19 cellular contexts compared by ENCODE assay signal in genomic region chr11:11246166-11246565, GRCh38.
DNase-seq lines count a peak whose midpoint lies in the region; ATAC-seq, FAIRE-seq and TF ChIP-seq lines count a peak whose summit lies in the region.
"Had no signal": no experiment of that assay in that cellular context is flagged by ENCODE, and none has a peak within 500 bp of the region (broad histone marks: within the 10 kb centered on the region; RNA-seq: fewer than 3 reads in every experiment).

No MANE protein-coding gene starts in this region.

- intact Hi-C loops in CD4-positive, alpha-beta memory T cell (cut with micrococcal nuclease) = no loop called here
- intact Hi-C loops in dendritic cell treated with granulocyte-macrophage colony-stimulating factor and Interleukin-4, amounts not matched to agents 40 ng/mL and 50 ng/mL, for 4 days (cut with micrococcal nuclease) = no loop called here

- peak overlapping the region in 4 of 7 donors; percentile 61 to 87 (median 82) for H3K27ac Mint-ChIP-seq in CD4-positive, alpha-beta memory T cell
- peak overlapping the region; percentile 63 for H3K27ac Mint-ChIP-seq in dendritic cell treated with granulocyte-macrophage colony-stimulating factor and Interleukin-4, amounts not matched to agents 40 ng/mL and 50 ng/mL, for 4 days
- H3K27ac Mint-ChIP-seq in neural crest cell (ENCODE audit: unreplicated experiment) = no peak overlapping the region

- no peak overlapping the region for H3K27ac ChIP-seq in CD4-positive, alpha-beta memory T cell (ENCODE audit: low read depth, low read length)
- H3K27ac ChIP-seq: BLaER1, GM23248 had no signal

- CTCF ChIA-PET in CD4-positive, alpha-beta memory T cell (lab: Charles Lee; ENCODE audit: partially characterized antibody) = interaction anchor here (1.6 kb wide), 1 partner anchor 313 kb away, joined by 3 read pairs; no protein-coding TSS in a partner anchor

- H3K4me1 ChIP-seq in CD4-positive, alpha-beta memory T cell (ENCODE audit: insufficient read depth, low read length) = peaks cover 30% of the 10 kb centered on the region

- ATAC-seq in HG02970 (IDR thresholded peaks at IDR 0.05; ENCODE audit: low FRiP score, unreplicated experiment) = no peak
- ATAC-seq: GM12878 had no signal

- TF ChIP-seq CTCF in neural crest cell (conservative IDR thresholded peaks at IDR 0.05) = no peak

- H3K9me3 Mint-ChIP-seq in CD4-positive, alpha-beta memory T cell = peaks cover 0 to 2% (median 0%) of the 10 kb centered on the region in 8 donors
- H3K9me3 Mint-ChIP-seq in dendritic cell treated with granulocyte-macrophage colony-stimulating factor and Interleukin-4, amounts not matched to agents 40 ng/mL and 50 ng/mL, for 4 days = peaks cover 13% of the 10 kb centered on the region
- H3K9me3 Mint-ChIP-seq in neural crest cell = peaks cover 9% of the 10 kb centered on the region
- H3K9me3 Mint-ChIP-seq: IgD-negative memory B cell had no signal

- H3K4me1 Mint-ChIP-seq in CD4-positive, alpha-beta memory T cell = peaks cover 26 to 48% (median 31%) of the 10 kb centered on the region in 4 donors
- peaks cover 18% of the 10 kb centered on the region for H3K4me1 Mint-ChIP-seq in dendritic cell treated with granulocyte-macrophage colony-stimulating factor and Interleukin-4, amounts not matched to agents 40 ng/mL and 50 ng/mL, for 4 days (ENCODE audit: low read depth)
- H3K4me1 Mint-ChIP-seq in neural crest cell = peaks cover 35% of the 10 kb centered on the region

- H3K27me3 ChIP-seq in CD4-positive, alpha-beta memory T cell (ENCODE audit: insufficient read depth, low read length) = no peaks in the 10 kb centered on the region
- H3K27me3 ChIP-seq: BLaER1 had no signal

- no peak overlapping the region for H3K4me3 ChIP-seq in CD4-positive, alpha-beta memory T cell (ENCODE audit: low read length in 2 of 2)
- H3K4me3 ChIP-seq: BLaER1, GM12878, GM23248 had no signal

- no peaks in the 10 kb centered on the region for H3K27me3 Mint-ChIP-seq in CD4-positive, alpha-beta memory T cell
- H3K27me3 Mint-ChIP-seq in dendritic cell treated with granulocyte-macrophage colony-stimulating factor and Interleukin-4, amounts not matched to agents 40 ng/mL and 50 ng/mL, for 4 days = peaks cover 50% of the 10 kb centered on the region
- peaks cover 17% of the 10 kb centered on the region for H3K27me3 Mint-ChIP-seq in neural crest cell (ENCODE audit: low read depth)
- H3K27me3 Mint-ChIP-seq: IgD-negative memory B cell had no signal

- H3K4me3 Mint-ChIP-seq in CD4-positive, alpha-beta memory T cell = no peak overlapping the region
- H3K4me3 Mint-ChIP-seq in dendritic cell treated with granulocyte-macrophage colony-stimulating factor and Interleukin-4, amounts not matched to agents 40 ng/mL and 50 ng/mL, for 4 days = no peak overlapping the region
- peak overlapping the region; percentile 55 for H3K4me3 Mint-ChIP-seq in neural crest cell
- H3K4me3 Mint-ChIP-seq: H9, IgD-negative memory B cell had no signal

- peak; percentile 70 for FAIRE-seq in GM12892 (lab: Jason Lieb, UNC)
- no peak for FAIRE-seq in RCC 7860 (lab: Jason Lieb, UNC)

- H3K36me3 Mint-ChIP-seq in CD4-positive, alpha-beta memory T cell = no peaks in the 10 kb centered on the region
- no peaks in the 10 kb centered on the region for H3K36me3 Mint-ChIP-seq in dendritic cell treated with granulocyte-macrophage colony-stimulating factor and Interleukin-4, amounts not matched to agents 40 ng/mL and 50 ng/mL, for 4 days (ENCODE audit: low read depth)
- H3K36me3 Mint-ChIP-seq in neural crest cell (ENCODE audit: low read depth) = peaks cover 6% of the 10 kb centered on the region
- H3K36me3 Mint-ChIP-seq: IgD-negative memory B cell had no signal

- POLR2A ChIA-PET in CD4-positive, alpha-beta memory T cell (lab: Charles Lee; ENCODE audit: partially characterized antibody) = no interaction called here

- no peaks in the 10 kb centered on the region for H3K36me3 ChIP-seq in CD4-positive, alpha-beta memory T cell (ENCODE audit: insufficient read depth, low read length)
- H3K36me3 ChIP-seq: BLaER1 had no signal

- TF ChIP-seq POLR2A in GM12892 (IDR thresholded peaks at IDR 0.05; ENCODE audit: low read depth, low read length) = no peak

- DNase-seq in CD4-positive, alpha-beta memory T cell = no peak
- DNase-seq in GM12892 (ENCODE audit: insufficient read length) (no peak), neural crest cell (ENCODE audit: low read depth, low spot score) (no peak), RCC 7860 (ENCODE audit: low spot score) (no peak), AG20443 (ENCODE audit: low spot score) (no peak)
- DNase-seq: DND-41, GM23248, H9, NCI-H1694, NCI-H2107, NCI-H446 treated with DMSO at 0.1 percent for 48 hours, NCI-H526 treated with DMSO at 0.1 percent for 48 hours, RPMI8226, SHP77 had no signal

- no peaks in the 10 kb centered on the region for H3K9me3 ChIP-seq in CD4-positive, alpha-beta memory T cell (ENCODE audit: control insufficient read depth in 1 of 2, low read length in 2 of 2)
- H3K9me3 ChIP-seq: BLaER1 had no signal
